ENCODE assay signal across 14 cellular contexts in the genomic region with DNA sequence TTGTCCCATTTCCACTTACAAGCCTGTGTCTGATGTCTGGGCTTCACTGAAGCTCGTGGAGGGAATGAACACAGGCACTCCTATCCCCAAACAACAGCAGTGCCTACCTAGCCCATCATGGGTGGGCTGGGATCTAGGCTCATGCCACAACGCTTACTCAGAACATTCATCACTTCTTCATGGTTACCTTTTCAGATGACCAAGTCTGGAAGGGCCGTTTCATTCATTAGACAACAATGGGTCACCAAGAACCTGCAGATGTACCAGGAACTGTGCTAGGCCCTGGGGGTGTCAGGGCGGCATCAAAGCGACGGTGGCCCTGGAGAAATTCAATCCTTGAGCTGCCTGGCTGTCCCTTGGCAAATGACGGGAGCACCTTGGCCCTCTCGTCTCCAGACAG.
A peak's percentile ranks its signal among the peaks of the same experiment; 100 is the strongest.
DNase-seq lines count a peak whose midpoint lies in the region; TF ChIP-seq lines count a peak whose summit lies in the region.
"Had no signal": no experiment of that assay in that cellular context is flagged by ENCODE, and none has a peak within 500 bp of the region (broad histone marks: within the 10 kb centered on the region; RNA-seq: fewer than 3 reads in every experiment).

No MANE protein-coding gene starts in this region.

- H3K4me3 ChIP-seq in mammary epithelial cell (replicated peaks in 1 of 3; ENCODE audit: insufficient read depth in 1 of 3, low read depth in 2 of 3, low read length in 3 of 3) (no peak overlapping the region), esophagus squamous epithelium (no peak overlapping the region), neural progenitor cell (no peak overlapping the region), A673 (ENCODE audit: low read depth, low read length, poor library complexity, severe bottlenecking) (no peak overlapping the region)
- H3K4me3 ChIP-seq: BLaER1 treated with 17β-estradiol and CSF1 and Interleukin-3, amounts not matched to agents 10 nM and 100 nM had no signal

- no TSS peak for BruUV-seq in MCF 10A (replicated peaks; lab: Mats Ljungman, UMichigan)
- BruUV-seq in mammary epithelial cell (replicated peaks; lab: Mats Ljungman, UMichigan), result no TSS peak
- no TSS peak for BruUV-seq in A673 (replicated peaks; lab: Mats Ljungman, UMichigan)

- no peaks in the 10 kb centered on the region for H4K20me1 ChIP-seq in mammary epithelial cell (ENCODE audit: insufficient read depth, low read length)
- H4K20me1 ChIP-seq in neural progenitor cell (ENCODE audit: low read depth), result no peaks in the 10 kb centered on the region
- H4K20me1 ChIP-seq: BLaER1 treated with 17β-estradiol and CSF1 and Interleukin-3, amounts not matched to agents 10 nM and 100 nM had no signal

- WGBS in mammary epithelial cell (ENCODE audit: low coverage, missing lambda C conversion rate), result 26% methylated on average over 5 of the region's 8 CpGs
- 59 to 64% methylated on average over 6 to 8 of the region's 8 CpGs for WGBS in esophagus squamous epithelium, 2 donors

- H3K79me2 ChIP-seq in mammary epithelial cell (ENCODE audit: insufficient read depth, low read length) (no peaks in the 10 kb centered on the region), neural progenitor cell (ENCODE audit: low read depth) (no peaks in the 10 kb centered on the region)

- no peaks in the 10 kb centered on the region for H3K36me3 Mint-ChIP-seq in MCF 10A (ENCODE audit: insufficient read depth, unreplicated experiment)
- no peaks in the 10 kb centered on the region for H3K36me3 Mint-ChIP-seq in neural progenitor cell
- H3K36me3 Mint-ChIP-seq in HFFc6 (ENCODE audit: low read depth), result peaks cover 4% of the 10 kb centered on the region
- H3K36me3 Mint-ChIP-seq: CD4-positive, CD25-positive, alpha-beta regulatory T cell had no signal

- H3K4me3 Mint-ChIP-seq in MCF 10A (ENCODE audit: unreplicated experiment) (peak overlapping the region; percentile 14), neural progenitor cell (no peak overlapping the region), HFFc6 (no peak overlapping the region)
- H3K4me3 Mint-ChIP-seq: CD4-positive, CD25-positive, alpha-beta regulatory T cell had no signal

- TF ChIP-seq CTCF in MCF 10A (IDR thresholded peaks at IDR 0.05; ENCODE audit: unreplicated experiment) (no peak), mammary epithelial cell (conservative IDR thresholded peaks at IDR 0.05 in 1 of 2, IDR thresholded peaks at IDR 0.05 in 1 of 2; ENCODE audit: extremely low read depth in 1 of 2, insufficient read depth in 1 of 2, low read depth in 1 of 2, low read length in 2 of 2) (no peak), esophagus squamous epithelium (IDR thresholded peaks at IDR 0.05) (no peak), neural progenitor cell (IDR thresholded peaks at IDR 0.05) (no peak), A673 (conservative IDR thresholded peaks at IDR 0.05; ENCODE audit: low read depth, low read length) (no peak), HFFc6 (IDR thresholded peaks at IDR 0.05) (no peak)

- H3K4me2 ChIP-seq in mammary epithelial cell (ENCODE audit: insufficient read depth, low read depth, low read length) (no peak overlapping the region), neural progenitor cell (no peak overlapping the region)
- H3K4me2 ChIP-seq: BLaER1 treated with 17β-estradiol and CSF1 and Interleukin-3, amounts not matched to agents 10 nM and 100 nM had no signal

- in situ Hi-C loops in mammary epithelial cell (cut with MboI; ENCODE audit: low sequenced_read_pairs in 2 of 2), result no loop called here

- intact Hi-C loops in MCF 10A (cut with micrococcal nuclease), result no loop called here
- intact Hi-C loops in mammary epithelial cell (cut with micrococcal nuclease), result no loop called here
- intact Hi-C loops in esophagus squamous epithelium (cut with DNase I), result no loop called here
- intact Hi-C loops in A673 (cut with micrococcal nuclease; ENCODE audit: unreplicated experiment), result no loop called here

- H3K27me3 Mint-ChIP-seq in MCF 10A (ENCODE audit: insufficient read depth, unreplicated experiment) (no peaks in the 10 kb centered on the region), neural progenitor cell (ENCODE audit: insufficient read depth, low read depth) (peaks cover 15% of the 10 kb centered on the region), HFFc6 (ENCODE audit: insufficient read depth) (no peaks in the 10 kb centered on the region)
- H3K27me3 Mint-ChIP-seq: CD4-positive, CD25-positive, alpha-beta regulatory T cell had no signal

- no peak overlapping the region for H3K27ac ChIP-seq in mammary epithelial cell (ENCODE audit: insufficient read depth, low read depth, low read length)
- H3K27ac ChIP-seq in esophagus squamous epithelium, result peak overlapping the region; percentile 37 to 79 (median 74)
- H3K27ac ChIP-seq in neural progenitor cell, result no peak overlapping the region
- H3K27ac ChIP-seq in A673 (ENCODE audit: low read depth, low read length, poor library complexity, severe bottlenecking), result no peak overlapping the region
- H3K27ac ChIP-seq: 22Rv1; BLaER1 treated with 17β-estradiol and CSF1 and Interleukin-3, amounts not matched to agents 10 nM and 100 nM had no signal

- POLR2A ChIA-PET in MCF 10A (lab: Yijun Ruan, JAX) (interaction anchor here (0.8 to 2.0 kb wide), 8 partner anchors 10 to 45 kb away, joined by 3 to 14 read pairs (median 4); no protein-coding TSS in a partner anchor), A673 (lab: Charles Lee; ENCODE audit: low non-redundant PET) (no interaction called here)

- H3K4me1 Mint-ChIP-seq in MCF 10A (ENCODE audit: insufficient read depth, unreplicated experiment), result peaks cover 9% of the 10 kb centered on the region
- H3K4me1 Mint-ChIP-seq in neural progenitor cell, result peaks cover 45% of the 10 kb centered on the region
- H3K4me1 Mint-ChIP-seq in HFFc6 (ENCODE audit: low read depth), result no peaks in the 10 kb centered on the region
- H3K4me1 Mint-ChIP-seq: CD4-positive, CD25-positive, alpha-beta regulatory T cell had no signal

- H3K4me1 ChIP-seq in mammary epithelial cell (ENCODE audit: insufficient read depth, low read length) (no peaks in the 10 kb centered on the region), esophagus squamous epithelium (peaks cover 0 to 38% (median 3%) of the 10 kb centered on the region in 3 donors), neural progenitor cell (no peaks in the 10 kb centered on the region), A673 (ENCODE audit: insufficient read depth, low read length, poor library complexity, severe bottlenecking) (no peaks in the 10 kb centered on the region)
- H3K4me1 ChIP-seq: BLaER1 treated with 17β-estradiol and CSF1 and Interleukin-3, amounts not matched to agents 10 nM and 100 nM had no signal

- H3K36me3 ChIP-seq in mammary epithelial cell (ENCODE audit: insufficient read depth, low read length) (no peaks in the 10 kb centered on the region), esophagus squamous epithelium (no peaks in the 10 kb centered on the region), neural progenitor cell (no peaks in the 10 kb centered on the region), A673 (ENCODE audit: insufficient read depth, low read length, poor library complexity, severe bottlenecking) (no peaks in the 10 kb centered on the region)
- H3K36me3 ChIP-seq: BLaER1 treated with 17β-estradiol and CSF1 and Interleukin-3, amounts not matched to agents 10 nM and 100 nM had no signal

- no peaks in the 10 kb centered on the region for H3K27me3 ChIP-seq in mammary epithelial cell (ENCODE audit: insufficient read depth, low read length)
- H3K27me3 ChIP-seq in esophagus squamous epithelium, result no peaks in the 10 kb centered on the region
- H3K27me3 ChIP-seq in neural progenitor cell, result peaks cover 23% of the 10 kb centered on the region
- peaks cover 7% of the 10 kb centered on the region for H3K27me3 ChIP-seq in A673 (replicated peaks; ENCODE audit: insufficient read depth, low read depth, low read length, poor library complexity)
- H3K27me3 ChIP-seq: BLaER1 treated with 17β-estradiol and CSF1 and Interleukin-3, amounts not matched to agents 10 nM and 100 nM had no signal

- H3K9me3 ChIP-seq in mammary epithelial cell (replicated peaks; ENCODE audit: insufficient read depth, low read length), result peaks cover 35% of the 10 kb centered on the region
- no peaks in the 10 kb centered on the region for H3K9me3 ChIP-seq in esophagus squamous epithelium
- no peaks in the 10 kb centered on the region for H3K9me3 ChIP-seq in neural progenitor cell (ENCODE audit: low read depth)
- no peaks in the 10 kb centered on the region for H3K9me3 ChIP-seq in A673 (ENCODE audit: low read depth, low read length, poor library complexity, severe bottlenecking)

- H3K27ac Mint-ChIP-seq in MCF 10A (ENCODE audit: low read depth, unreplicated experiment) (peak overlapping the region; percentile 83), neural progenitor cell (peak overlapping the region; percentile 24), HFFc6 (no peak overlapping the region)
- H3K27ac Mint-ChIP-seq: CD4-positive, CD25-positive, alpha-beta regulatory T cell had no signal

- DNase-seq in MCF 10A (ENCODE audit: unreplicated experiment) (no peak), mammary epithelial cell (no peak), esophagus squamous epithelium (lab: John Stamatoyannopoulos, UW) (no peak), neural progenitor cell (ENCODE audit: low spot score) (no peak), A673 (ENCODE audit: low spot score) (no peak), HFFc6 (no peak), superior temporal gyrus (ENCODE audit: extremely low spot score) (no peak), A172 (ENCODE audit: low spot score) (no peak)
- DNase-seq: ACHN; CD4-positive, CD25-positive, alpha-beta regulatory T cell; GF-D8; IMR-90 had no signal

- no peaks in the 10 kb centered on the region for H3F3A ChIP-seq in neural progenitor cell (ENCODE audit: low read depth)

- CTCF ChIA-PET in MCF 10A (lab: Yijun Ruan, JAX) (interaction anchor here (0.6 to 1.6 kb wide), 4 partner anchors 49 to 65 kb away, joined by 3 to 4 read pairs (median 3); no protein-coding TSS in a partner anchor), mammary epithelial cell (lab: Charles Lee; ENCODE audit: low non-redundant PET) (no interaction called here), A673 (lab: Charles Lee) (no interaction called here)

- H3K9ac ChIP-seq in mammary epithelial cell (ENCODE audit: insufficient read depth, low read length), result no peak overlapping the region
- no peak overlapping the region for H3K9ac ChIP-seq in neural progenitor cell
- H3K9ac ChIP-seq: BLaER1 treated with 17β-estradiol and CSF1 and Interleukin-3, amounts not matched to agents 10 nM and 100 nM had no signal

- H2AFZ ChIP-seq in mammary epithelial cell (ENCODE audit: low read depth, low read length), result no peak overlapping the region
- H2AFZ ChIP-seq in neural progenitor cell (replicated peaks), result no peak overlapping the region

- no peaks in the 10 kb centered on the region for H3K9me3 Mint-ChIP-seq in MCF 10A (ENCODE audit: unreplicated experiment)
- no peaks in the 10 kb centered on the region for H3K9me3 Mint-ChIP-seq in neural progenitor cell
- H3K9me3 Mint-ChIP-seq in HFFc6, result peaks cover 54% of the 10 kb centered on the region

- no peak for TF ChIP-seq POLR2A in esophagus squamous epithelium (IDR thresholded peaks at IDR 0.05)

- dilution Hi-C loops in mammary epithelial cell (cut with HindIII; ENCODE audit: low sequenced_read_pairs), result no loop called here

Comparison
In these comparisons a context has a peak if more than half of its experiments do, and no peak if none do; other contexts are left out.
1. H3K27ac ChIP-seq: peak in esophagus squamous epithelium (4 of 4); none in mammary epithelial cell (single experiment), neural progenitor cell (single experiment) and A673 (single experiment).